ENCODE assay signal across 1 cellular context in the genomic region with DNA sequence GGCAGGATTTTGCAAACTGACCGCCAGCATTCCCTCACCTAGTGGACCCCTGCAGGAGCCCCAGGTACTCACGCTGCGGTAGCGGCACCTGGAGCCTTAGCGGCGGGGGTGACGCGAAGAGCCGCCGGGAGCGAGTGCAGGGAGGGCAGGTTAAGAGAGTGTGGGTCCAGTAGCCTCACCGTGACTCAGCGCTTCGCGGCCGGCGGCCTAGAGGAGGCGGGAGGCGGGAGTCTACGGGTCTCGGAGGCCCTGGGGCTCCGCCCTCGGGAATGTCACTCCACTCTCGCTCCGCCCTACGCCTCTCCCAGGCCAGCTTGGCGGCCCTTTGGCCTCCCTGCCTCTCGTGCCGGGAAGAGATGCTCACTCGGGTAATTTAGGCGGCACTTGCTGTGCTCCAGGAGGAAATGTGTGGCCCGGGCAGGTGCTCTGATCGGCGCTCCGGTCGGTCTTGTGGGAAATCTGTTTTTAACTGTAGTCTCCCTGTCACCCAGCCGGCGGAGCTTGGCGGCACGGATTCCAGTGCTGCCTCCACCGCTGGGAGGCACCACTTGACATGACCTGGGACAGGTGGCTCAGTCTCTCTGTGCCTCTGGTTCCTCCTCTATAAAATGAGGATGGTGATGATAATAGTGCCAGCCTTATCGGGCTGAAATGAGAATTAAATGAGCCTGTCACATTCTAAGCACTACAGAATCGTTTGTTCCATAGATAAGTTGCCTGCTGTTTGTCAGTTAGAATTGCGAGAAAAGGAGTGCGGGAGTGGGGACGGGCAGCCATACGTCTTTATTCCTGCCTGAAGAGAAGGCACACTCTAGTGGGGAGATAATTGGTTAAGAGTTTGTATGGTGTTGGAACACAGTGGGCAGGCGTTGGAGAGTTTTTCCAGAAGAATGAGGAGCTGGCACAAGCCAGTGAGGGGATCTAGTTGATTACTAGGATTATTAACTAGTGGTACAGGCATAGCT.
TF ChIP-seq lines count a peak whose summit lies in the region.

A gene (minus strand): TSS at position 216 of the 965 bp plus-strand sequence. CDS start 2,076 bp downstream, outside the sequence.

TF ChIP-seq in HepG2, 621 proteins besides CTCF, POLR2A, EP300 and RAD21 (continued from another document and continues in another):
- TF ChIP-seq, protein P1, sequence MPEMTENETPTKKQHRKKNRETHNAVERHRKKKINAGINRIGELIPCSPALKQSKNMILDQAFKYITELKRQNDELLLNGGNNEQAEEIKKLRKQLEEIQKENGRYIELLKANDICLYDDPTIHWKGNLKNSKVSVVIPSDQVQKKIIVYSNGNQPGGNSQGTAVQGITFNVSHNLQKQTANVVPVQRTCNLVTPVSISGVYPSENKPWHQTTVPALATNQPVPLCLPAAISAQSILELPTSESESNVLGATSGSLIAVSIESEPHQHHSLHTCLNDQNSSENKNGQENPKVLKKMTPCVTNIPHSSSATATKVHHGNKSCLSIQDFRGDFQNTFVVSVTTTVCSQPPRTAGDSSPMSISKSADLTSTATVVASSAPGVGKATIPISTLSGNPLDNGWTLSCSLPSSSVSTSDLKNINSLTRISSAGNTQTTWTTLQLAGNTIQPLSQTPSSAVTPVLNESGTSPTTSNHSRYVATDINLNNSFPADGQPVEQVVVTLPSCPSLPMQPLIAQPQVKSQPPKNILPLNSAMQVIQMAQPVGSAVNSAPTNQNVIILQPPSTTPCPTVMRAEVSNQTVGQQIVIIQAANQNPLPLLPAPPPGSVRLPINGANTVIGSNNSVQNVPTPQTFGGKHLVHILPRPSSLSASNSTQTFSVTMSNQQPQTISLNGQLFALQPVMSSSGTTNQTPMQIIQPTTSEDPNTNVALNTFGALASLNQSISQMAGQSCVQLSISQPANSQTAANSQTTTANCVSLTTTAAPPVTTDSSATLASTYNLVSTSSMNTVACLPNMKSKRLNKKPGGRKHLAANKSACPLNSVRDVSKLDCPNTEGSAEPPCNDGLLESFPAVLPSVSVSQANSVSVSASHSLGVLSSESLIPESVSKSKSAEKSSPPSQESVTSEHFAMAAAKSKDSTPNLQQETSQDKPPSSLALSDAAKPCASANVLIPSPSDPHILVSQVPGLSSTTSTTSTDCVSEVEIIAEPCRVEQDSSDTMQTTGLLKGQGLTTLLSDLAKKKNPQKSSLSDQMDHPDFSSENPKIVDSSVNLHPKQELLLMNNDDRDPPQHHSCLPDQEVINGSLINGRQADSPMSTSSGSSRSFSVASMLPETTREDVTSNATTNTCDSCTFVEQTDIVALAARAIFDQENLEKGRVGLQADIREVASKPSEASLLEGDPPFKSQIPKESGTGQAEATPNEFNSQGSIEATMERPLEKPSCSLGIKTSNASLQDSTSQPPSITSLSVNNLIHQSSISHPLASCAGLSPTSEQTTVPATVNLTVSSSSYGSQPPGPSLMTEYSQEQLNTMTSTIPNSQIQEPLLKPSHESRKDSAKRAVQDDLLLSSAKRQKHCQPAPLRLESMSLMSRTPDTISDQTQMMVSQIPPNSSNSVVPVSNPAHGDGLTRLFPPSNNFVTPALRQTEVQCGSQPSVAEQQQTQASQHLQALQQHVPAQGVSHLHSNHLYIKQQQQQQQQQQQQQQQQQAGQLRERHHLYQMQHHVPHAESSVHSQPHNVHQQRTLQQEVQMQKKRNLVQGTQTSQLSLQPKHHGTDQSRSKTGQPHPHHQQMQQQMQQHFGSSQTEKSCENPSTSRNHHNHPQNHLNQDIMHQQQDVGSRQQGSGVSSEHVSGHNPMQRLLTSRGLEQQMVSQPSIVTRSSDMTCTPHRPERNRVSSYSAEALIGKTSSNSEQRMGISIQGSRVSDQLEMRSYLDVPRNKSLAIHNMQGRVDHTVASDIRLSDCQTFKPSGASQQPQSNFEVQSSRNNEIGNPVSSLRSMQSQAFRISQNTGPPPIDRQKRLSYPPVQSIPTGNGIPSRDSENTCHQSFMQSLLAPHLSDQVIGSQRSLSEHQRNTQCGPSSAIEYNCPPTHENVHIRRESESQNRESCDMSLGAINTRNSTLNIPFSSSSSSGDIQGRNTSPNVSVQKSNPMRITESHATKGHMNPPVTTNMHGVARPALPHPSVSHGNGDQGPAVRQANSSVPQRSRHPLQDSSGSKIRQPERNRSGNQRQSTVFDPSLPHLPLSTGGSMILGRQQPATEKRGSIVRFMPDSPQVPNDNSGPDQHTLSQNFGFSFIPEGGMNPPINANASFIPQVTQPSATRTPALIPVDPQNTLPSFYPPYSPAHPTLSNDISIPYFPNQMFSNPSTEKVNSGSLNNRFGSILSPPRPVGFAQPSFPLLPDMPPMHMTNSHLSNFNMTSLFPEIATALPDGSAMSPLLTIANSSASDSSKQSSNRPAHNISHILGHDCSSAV (CRISPR knock-in tag; IDR thresholded peaks at IDR 0.05; ENCODE audit: borderline replicate concordance), result no peak
- TF ChIP-seq, protein P2, sequence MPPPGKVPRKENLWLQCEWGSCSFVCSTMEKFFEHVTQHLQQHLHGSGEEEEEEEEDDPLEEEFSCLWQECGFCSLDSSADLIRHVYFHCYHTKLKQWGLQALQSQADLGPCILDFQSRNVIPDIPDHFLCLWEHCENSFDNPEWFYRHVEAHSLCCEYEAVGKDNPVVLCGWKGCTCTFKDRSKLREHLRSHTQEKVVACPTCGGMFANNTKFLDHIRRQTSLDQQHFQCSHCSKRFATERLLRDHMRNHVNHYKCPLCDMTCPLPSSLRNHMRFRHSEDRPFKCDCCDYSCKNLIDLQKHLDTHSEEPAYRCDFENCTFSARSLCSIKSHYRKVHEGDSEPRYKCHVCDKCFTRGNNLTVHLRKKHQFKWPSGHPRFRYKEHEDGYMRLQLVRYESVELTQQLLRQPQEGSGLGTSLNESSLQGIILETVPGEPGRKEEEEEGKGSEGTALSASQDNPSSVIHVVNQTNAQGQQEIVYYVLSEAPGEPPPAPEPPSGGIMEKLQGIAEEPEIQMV (CRISPR knock-in tag; IDR thresholded peaks at IDR 0.05; ENCODE audit: low read depth), result no peak
- TF ChIP-seq, protein P3, sequence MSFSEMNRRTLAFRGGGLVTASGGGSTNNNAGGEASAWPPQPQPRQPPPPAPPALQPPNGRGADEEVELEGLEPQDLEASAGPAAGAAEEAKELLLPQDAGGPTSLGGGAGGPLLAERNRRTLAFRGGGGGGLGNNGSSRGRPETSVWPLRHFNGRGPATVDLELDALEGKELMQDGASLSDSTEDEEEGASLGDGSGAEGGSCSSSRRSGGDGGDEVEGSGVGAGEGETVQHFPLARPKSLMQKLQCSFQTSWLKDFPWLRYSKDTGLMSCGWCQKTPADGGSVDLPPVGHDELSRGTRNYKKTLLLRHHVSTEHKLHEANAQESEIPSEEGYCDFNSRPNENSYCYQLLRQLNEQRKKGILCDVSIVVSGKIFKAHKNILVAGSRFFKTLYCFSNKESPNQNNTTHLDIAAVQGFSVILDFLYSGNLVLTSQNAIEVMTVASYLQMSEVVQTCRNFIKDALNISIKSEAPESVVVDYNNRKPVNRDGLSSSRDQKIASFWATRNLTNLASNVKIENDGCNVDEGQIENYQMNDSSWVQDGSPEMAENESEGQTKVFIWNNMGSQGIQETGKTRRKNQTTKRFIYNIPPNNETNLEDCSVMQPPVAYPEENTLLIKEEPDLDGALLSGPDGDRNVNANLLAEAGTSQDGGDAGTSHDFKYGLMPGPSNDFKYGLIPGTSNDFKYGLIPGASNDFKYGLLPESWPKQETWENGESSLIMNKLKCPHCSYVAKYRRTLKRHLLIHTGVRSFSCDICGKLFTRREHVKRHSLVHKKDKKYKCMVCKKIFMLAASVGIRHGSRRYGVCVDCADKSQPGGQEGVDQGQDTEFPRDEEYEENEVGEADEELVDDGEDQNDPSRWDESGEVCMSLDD (CRISPR knock-in tag; IDR thresholded peaks at IDR 0.05; ENCODE audit: borderline replicate concordance), result no peak
- TF ChIP-seq, protein P4, sequence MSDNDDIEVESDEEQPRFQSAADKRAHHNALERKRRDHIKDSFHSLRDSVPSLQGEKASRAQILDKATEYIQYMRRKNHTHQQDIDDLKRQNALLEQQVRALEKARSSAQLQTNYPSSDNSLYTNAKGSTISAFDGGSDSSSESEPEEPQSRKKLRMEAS (IDR thresholded peaks at IDR 0.05), result peak; percentile 22
- TF ChIP-seq, protein P5, sequence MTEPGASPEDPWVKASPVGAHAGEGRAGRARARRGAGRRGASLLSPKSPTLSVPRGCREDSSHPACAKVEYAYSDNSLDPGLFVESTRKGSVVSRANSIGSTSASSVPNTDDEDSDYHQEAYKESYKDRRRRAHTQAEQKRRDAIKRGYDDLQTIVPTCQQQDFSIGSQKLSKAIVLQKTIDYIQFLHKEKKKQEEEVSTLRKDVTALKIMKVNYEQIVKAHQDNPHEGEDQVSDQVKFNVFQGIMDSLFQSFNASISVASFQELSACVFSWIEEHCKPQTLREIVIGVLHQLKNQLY (CRISPR knock-in tag; IDR thresholded peaks at IDR 0.05), result no peak
- TF ChIP-seq, protein P6, sequence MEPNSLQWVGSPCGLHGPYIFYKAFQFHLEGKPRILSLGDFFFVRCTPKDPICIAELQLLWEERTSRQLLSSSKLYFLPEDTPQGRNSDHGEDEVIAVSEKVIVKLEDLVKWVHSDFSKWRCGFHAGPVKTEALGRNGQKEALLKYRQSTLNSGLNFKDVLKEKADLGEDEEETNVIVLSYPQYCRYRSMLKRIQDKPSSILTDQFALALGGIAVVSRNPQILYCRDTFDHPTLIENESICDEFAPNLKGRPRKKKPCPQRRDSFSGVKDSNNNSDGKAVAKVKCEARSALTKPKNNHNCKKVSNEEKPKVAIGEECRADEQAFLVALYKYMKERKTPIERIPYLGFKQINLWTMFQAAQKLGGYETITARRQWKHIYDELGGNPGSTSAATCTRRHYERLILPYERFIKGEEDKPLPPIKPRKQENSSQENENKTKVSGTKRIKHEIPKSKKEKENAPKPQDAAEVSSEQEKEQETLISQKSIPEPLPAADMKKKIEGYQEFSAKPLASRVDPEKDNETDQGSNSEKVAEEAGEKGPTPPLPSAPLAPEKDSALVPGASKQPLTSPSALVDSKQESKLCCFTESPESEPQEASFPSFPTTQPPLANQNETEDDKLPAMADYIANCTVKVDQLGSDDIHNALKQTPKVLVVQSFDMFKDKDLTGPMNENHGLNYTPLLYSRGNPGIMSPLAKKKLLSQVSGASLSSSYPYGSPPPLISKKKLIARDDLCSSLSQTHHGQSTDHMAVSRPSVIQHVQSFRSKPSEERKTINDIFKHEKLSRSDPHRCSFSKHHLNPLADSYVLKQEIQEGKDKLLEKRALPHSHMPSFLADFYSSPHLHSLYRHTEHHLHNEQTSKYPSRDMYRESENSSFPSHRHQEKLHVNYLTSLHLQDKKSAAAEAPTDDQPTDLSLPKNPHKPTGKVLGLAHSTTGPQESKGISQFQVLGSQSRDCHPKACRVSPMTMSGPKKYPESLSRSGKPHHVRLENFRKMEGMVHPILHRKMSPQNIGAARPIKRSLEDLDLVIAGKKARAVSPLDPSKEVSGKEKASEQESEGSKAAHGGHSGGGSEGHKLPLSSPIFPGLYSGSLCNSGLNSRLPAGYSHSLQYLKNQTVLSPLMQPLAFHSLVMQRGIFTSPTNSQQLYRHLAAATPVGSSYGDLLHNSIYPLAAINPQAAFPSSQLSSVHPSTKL (CRISPR knock-in tag; IDR thresholded peaks at IDR 0.05), result peak; percentile 48
- no peak for TF ChIP-seq STAT5B (CRISPR knock-in tag; IDR thresholded peaks at IDR 0.05)
- TF ChIP-seq NFE2L1 (CRISPR knock-in tag; IDR thresholded peaks at IDR 0.05; ENCODE audit: borderline replicate concordance), result peak; percentile 94; the same call in 1 of the 2 replicates
- no peak for TF ChIP-seq NCOR1 (IDR thresholded peaks at IDR 0.05; ENCODE audit: borderline replicate concordance, low read length)
- peak; percentile 55; the same call in 1 of the 2 replicates for TF ChIP-seq TAF1 (CRISPR knock-in tag; IDR thresholded peaks at IDR 0.05)
- no peak for TF ChIP-seq EZH2 (conservative IDR thresholded peaks at IDR 0.05; ENCODE audit: low read depth, low read length)
- TF ChIP-seq ZMYM4 (CRISPR knock-in tag; IDR thresholded peaks at IDR 0.05), result peak; percentile 39; the same call in 1 of the 2 replicates
- TF ChIP-seq POLR2AphosphoS5 (IDR thresholded peaks at IDR 0.05; ENCODE audit: low read depth, low read length), result peak; percentile 31
- TF ChIP-seq ZNF546 (CRISPR knock-in tag; conservative IDR thresholded peaks at IDR 0.05), result no peak
- TF ChIP-seq, protein P7, sequence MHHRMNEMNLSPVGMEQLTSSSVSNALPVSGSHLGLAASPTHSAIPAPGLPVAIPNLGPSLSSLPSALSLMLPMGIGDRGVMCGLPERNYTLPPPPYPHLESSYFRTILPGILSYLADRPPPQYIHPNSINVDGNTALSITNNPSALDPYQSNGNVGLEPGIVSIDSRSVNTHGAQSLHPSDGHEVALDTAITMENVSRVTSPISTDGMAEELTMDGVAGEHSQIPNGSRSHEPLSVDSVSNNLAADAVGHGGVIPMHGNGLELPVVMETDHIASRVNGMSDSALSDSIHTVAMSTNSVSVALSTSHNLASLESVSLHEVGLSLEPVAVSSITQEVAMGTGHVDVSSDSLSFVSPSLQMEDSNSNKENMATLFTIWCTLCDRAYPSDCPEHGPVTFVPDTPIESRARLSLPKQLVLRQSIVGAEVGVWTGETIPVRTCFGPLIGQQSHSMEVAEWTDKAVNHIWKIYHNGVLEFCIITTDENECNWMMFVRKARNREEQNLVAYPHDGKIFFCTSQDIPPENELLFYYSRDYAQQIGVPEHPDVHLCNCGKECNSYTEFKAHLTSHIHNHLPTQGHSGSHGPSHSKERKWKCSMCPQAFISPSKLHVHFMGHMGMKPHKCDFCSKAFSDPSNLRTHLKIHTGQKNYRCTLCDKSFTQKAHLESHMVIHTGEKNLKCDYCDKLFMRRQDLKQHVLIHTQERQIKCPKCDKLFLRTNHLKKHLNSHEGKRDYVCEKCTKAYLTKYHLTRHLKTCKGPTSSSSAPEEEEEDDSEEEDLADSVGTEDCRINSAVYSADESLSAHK (CRISPR knock-in tag; IDR thresholded peaks at IDR 0.05; ENCODE audit: borderline replicate concordance), result no peak
- TF ChIP-seq ZNF274 (CRISPR knock-in tag; IDR thresholded peaks at IDR 0.05), result no peak
- no peak for TF ChIP-seq MTF2 (CRISPR knock-in tag; IDR thresholded peaks at IDR 0.05; ENCODE audit: borderline replicate concordance)
- no peak for TF ChIP-seq GTF2F1 (IDR thresholded peaks at IDR 0.05; ENCODE audit: low read length)
- TF ChIP-seq PHF21A (CRISPR knock-in tag; IDR thresholded peaks at IDR 0.05), result peak; percentile 48; the same call in 1 of the 2 replicates
- no peak for TF ChIP-seq ZNF383 (CRISPR knock-in tag; IDR thresholded peaks at IDR 0.05; ENCODE audit: borderline replicate concordance)
- no peak for TF ChIP-seq YY1 (IDR thresholded peaks at IDR 0.05; ENCODE audit: insufficient read depth, insufficient replicate concordance, low read depth, low read length)
- no peak for TF ChIP-seq SETDB1 (CRISPR knock-in tag; IDR thresholded peaks at IDR 0.05; ENCODE audit: borderline replicate concordance)
- TF ChIP-seq, protein P8, sequence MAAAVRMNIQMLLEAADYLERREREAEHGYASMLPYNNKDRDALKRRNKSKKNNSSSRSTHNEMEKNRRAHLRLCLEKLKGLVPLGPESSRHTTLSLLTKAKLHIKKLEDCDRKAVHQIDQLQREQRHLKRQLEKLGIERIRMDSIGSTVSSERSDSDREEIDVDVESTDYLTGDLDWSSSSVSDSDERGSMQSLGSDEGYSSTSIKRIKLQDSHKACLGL (CRISPR knock-in tag; IDR thresholded peaks at IDR 0.05), result no peak
